ENCODE assay signal across 32 cellular contexts in the genomic region with DNA sequence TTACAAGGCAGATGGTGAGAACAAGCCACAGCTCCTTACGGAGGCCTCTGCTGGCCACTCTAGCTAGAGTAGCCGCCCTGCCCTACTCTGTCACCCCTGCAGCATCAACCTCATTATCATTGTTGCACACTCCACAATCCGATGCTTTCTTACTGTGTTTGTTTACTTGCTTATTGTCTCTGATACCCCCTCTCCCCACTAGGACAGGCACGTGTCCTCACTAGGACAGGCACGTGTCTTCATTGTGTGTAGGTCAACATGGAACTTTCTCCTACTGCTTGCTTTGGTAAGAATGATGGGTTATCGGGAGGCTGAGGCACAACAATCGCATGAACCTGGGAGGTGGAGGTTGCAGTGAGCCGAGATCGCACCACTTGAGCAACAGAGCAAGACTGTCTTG.
"Had no signal": no experiment of that assay in that cellular context is flagged by ENCODE, and none has a peak within 500 bp of the region (broad histone marks: within the 10 kb centered on the region; RNA-seq: fewer than 3 reads in every experiment).

No MANE protein-coding gene starts in this region.

- H3K27ac Mint-ChIP-seq: activated CD4-positive, alpha-beta T cell treated with anti-CD3 and anti-CD28 coated beads, Interleukin-2, amount 10 ng/mL, durations not matched to agents 24 days and 14 days; activated CD8-positive, alpha-beta T cell treated with anti-CD3 and anti-CD28 coated beads for 36 hours; activated naive CD4-positive, alpha-beta T cell treated with anti-CD3 and anti-CD28 coated beads, Interleukin-2, amount 10 ng/mL, durations not matched to agents 7 days and 5 days; activated naive CD8-positive, alpha-beta T cell; activated T-cell treated with anti-CD3 and anti-CD28 coated beads, Interleukin-2, amount 50 U/mL, for 72 hours; activated T-helper 17 cell treated with anti-CD3 and anti-CD28 coated beads, Interleukin-2, amount 50 U/mL, for 72 hours; T-helper 1 cell treated with Interleukin-12 subunit alpha and Interleukin-12 subunit beta and Interleukin-4 antibody, amounts not matched to agents 30 μg/mL and 1 μg/mL, for 36 hours; T-helper 2 cell treated with Interferon-gamma antibody and Interleukin-4, amounts not matched to agents 5 μg/mL and 100 μg/mL, for 36 hours had no signal

- H3K27ac ChIP-seq: body of pancreas, breast epithelium, Peyer's patch, SJSA1 had no signal

- H3K4me1 ChIP-seq: breast epithelium, Peyer's patch, SJSA1 had no signal

- H3K27me3 Mint-ChIP-seq: activated CD4-positive, alpha-beta T cell treated with anti-CD3 and anti-CD28 coated beads, Interleukin-2, amount 10 ng/mL, durations not matched to agents 24 days and 14 days; activated CD8-positive, alpha-beta T cell treated with anti-CD3 and anti-CD28 coated beads for 36 hours; activated naive CD4-positive, alpha-beta T cell treated with anti-CD3 and anti-CD28 coated beads, Interleukin-2, amount 10 ng/mL, durations not matched to agents 7 days and 5 days; activated naive CD8-positive, alpha-beta T cell; activated T-helper 17 cell treated with anti-CD3 and anti-CD28 coated beads, Interleukin-2, amount 50 U/mL, for 72 hours had no signal

- H3K27me3 ChIP-seq: body of pancreas, breast epithelium, Peyer's patch, SJSA1 had no signal

- H3K36me3 ChIP-seq: breast epithelium had no signal

- ATAC-seq: activated CD8-positive, alpha-beta T cell treated with anti-CD3 and anti-CD28 coated beads for 36 hours; activated T-cell treated with anti-CD3 and anti-CD28 coated beads, Interleukin-2, amount 50 U/mL, for 72 hours; activated T-helper 17 cell treated with anti-CD3 and anti-CD28 coated beads, Interleukin-2, amount 50 U/mL, for 72 hours; body of pancreas; PC-3 had no signal

- H3K9me3 ChIP-seq: body of pancreas, breast epithelium, Peyer's patch, SJSA1, SK-N-SH had no signal

- H3K4me1 Mint-ChIP-seq: activated CD4-positive, alpha-beta T cell treated with anti-CD3 and anti-CD28 coated beads, Interleukin-2, amount 10 ng/mL, durations not matched to agents 24 days and 14 days; activated naive CD4-positive, alpha-beta T cell treated with anti-CD3 and anti-CD28 coated beads, Interleukin-2, amount 10 ng/mL, durations not matched to agents 7 days and 5 days; activated T-helper 17 cell treated with anti-CD3 and anti-CD28 coated beads, Interleukin-2, amount 50 U/mL, for 72 hours had no signal

- H3K4me2 ChIP-seq: SK-N-SH had no signal

- DNase-seq: activated CD4-positive, alpha-beta T cell treated with anti-CD3 and anti-CD28 coated beads, Interleukin-2, amount 10 ng/mL, durations not matched to agents 24 days and 14 days; activated CD4-positive, alpha-beta T cell treated with anti-CD3 and anti-CD28 coated beads, Interleukin-2, amount 50 U/mL, for 4 hours; activated CD8-positive, alpha-beta T cell treated with anti-CD3 and anti-CD28 coated beads for 36 hours; activated gamma-delta T cell treated with Interleukin-2 at 50 U/mL for 16 hours; activated naive CD4-positive, alpha-beta T cell treated with anti-CD3 and anti-CD28 coated beads, Interleukin-2, amount 10 ng/mL, durations not matched to agents 7 days and 5 days; activated T-cell treated with anti-CD3 and anti-CD28 coated beads, Interleukin-2, amount 50 U/mL, for 1 hour; activated T-cell treated with anti-CD3 and anti-CD28 coated beads, Interleukin-2, amount 50 U/mL, for 72 hours; amniotic stem cell; body of pancreas; Karpas-422; KBM-7; NCI-H1105 treated with DMSO at 0.1 percent for 48 hours; NCI-H1436; NCI-H1694; NCI-H1930; NCI-H2081 treated with DMSO at 0.1 percent for 48 hours; NCI-H345; NCI-H524 treated with DMSO at 0.1 percent for 48 hours; NK-92 treated with Interleukin-12 subunit alpha and Interleukin-12 subunit beta, amount 100 ng/mL, for 24 hours; PC-3; Peyer's patch; RPMI8226; SHP77 treated with DMSO at 0.1 percent for 48 hours; SK-N-SH had no signal

- H3K4me3 ChIP-seq: body of pancreas, breast epithelium, Peyer's patch, SJSA1 had no signal

- H3K9me3 Mint-ChIP-seq: activated CD4-positive, alpha-beta T cell treated with anti-CD3 and anti-CD28 coated beads, Interleukin-2, amount 10 ng/mL, durations not matched to agents 24 days and 14 days; activated CD8-positive, alpha-beta T cell treated with anti-CD3 and anti-CD28 coated beads for 36 hours; activated naive CD4-positive, alpha-beta T cell treated with anti-CD3 and anti-CD28 coated beads, Interleukin-2, amount 10 ng/mL, durations not matched to agents 7 days and 5 days; activated T-cell treated with anti-CD3 and anti-CD28 coated beads, Interleukin-2, amount 50 U/mL, for 72 hours; activated T-helper 17 cell treated with anti-CD3 and anti-CD28 coated beads, Interleukin-2, amount 50 U/mL, for 72 hours; T-helper 1 cell treated with Interleukin-12 subunit alpha and Interleukin-12 subunit beta and Interleukin-4 antibody, amounts not matched to agents 30 μg/mL and 1 μg/mL, for 36 hours; T-helper 2 cell treated with Interferon-gamma antibody and Interleukin-4, amounts not matched to agents 5 μg/mL and 100 μg/mL, for 36 hours had no signal

- H3K4me3 Mint-ChIP-seq: activated CD4-positive, alpha-beta T cell treated with anti-CD3 and anti-CD28 coated beads, Interleukin-2, amount 10 ng/mL, durations not matched to agents 24 days and 14 days; activated CD8-positive, alpha-beta T cell treated with anti-CD3 and anti-CD28 coated beads for 36 hours; activated naive CD4-positive, alpha-beta T cell treated with anti-CD3 and anti-CD28 coated beads, Interleukin-2, amount 10 ng/mL, durations not matched to agents 7 days and 5 days; activated naive CD8-positive, alpha-beta T cell; activated T-cell treated with anti-CD3 and anti-CD28 coated beads, Interleukin-2, amount 50 U/mL, for 72 hours; activated T-helper 17 cell treated with anti-CD3 and anti-CD28 coated beads, Interleukin-2, amount 50 U/mL, for 72 hours; T-helper 1 cell treated with Interleukin-12 subunit alpha and Interleukin-12 subunit beta and Interleukin-4 antibody, amounts not matched to agents 30 μg/mL and 1 μg/mL, for 36 hours; T-helper 2 cell treated with Interferon-gamma antibody and Interleukin-4, amounts not matched to agents 5 μg/mL and 100 μg/mL, for 36 hours had no signal

- H3K9ac ChIP-seq: SK-N-SH had no signal

- FAIRE-seq: astrocyte, TTC549 had no signal
